ENCODE assay signal across 8 cellular contexts in genomic region chr11:75351541-75352416, GRCh38. TPM values are rescaled to one million over a fixed set of nuclear protein-coding genes. Genes with fewer than 3 reads are reported as not detected.
DNase-seq lines count a peak whose midpoint lies in the region; ATAC-seq, FAIRE-seq and TF ChIP-seq lines count a peak whose summit lies in the region.

Gene ARRB1 (minus strand): TSS chr11:75351661. CDS start chr11:75351607, 54 bp downstream.

- no peaks in the 10 kb centered on the region for H3K36me3 ChIP-seq in right lobe of liver

- peak in 2 of 4 donors; percentile 14 to 21 for TF ChIP-seq CTCF in right lobe of liver (IDR thresholded peaks at IDR 0.05)

- peak within 1 kb of the TSS; percentile 65 to 82 (median 75) for H3K4me3 ChIP-seq in right lobe of liver

- DNase-seq in ELF-1 (ENCODE audit: low read depth, low spot score): peak; percentile 82
- peak; percentile 31 for DNase-seq in M059J (ENCODE audit: low read depth)
- DNase-seq in activated CD4-positive, alpha-beta T cell treated with anti-CD3 and anti-CD28 coated beads for 4 hours: peak; percentile 39 to 56
- peak; percentile 68 for DNase-seq in dermis blood vessel endothelial cell
- DNase-seq in right lobe of liver: peak; percentile 69 to 83 (median 80)
- DNase-seq in stimulated activated CD4-positive, alpha-beta T cell treated with anti-CD3 and anti-CD28 coated beads, Interleukin-4, amount 100 ng/mL, for 1 hour: peak; percentile 58
- DNase-seq in GM19239 (ENCODE audit: insufficient read length, low spot score): no peak

- H3K27ac ChIP-seq in right lobe of liver: peak within 1 kb of the TSS; percentile 81 to 92 (median 89)

- H3K27me3 ChIP-seq in right lobe of liver: no peaks in the 10 kb centered on the region

- WGBS in right lobe of liver (ENCODE audit: insufficient coverage, low coverage, low lambda C conversion rate, missing lambda C conversion rate): 4% methylated on average over 16 of the region's 95 CpGs

- H3K4me1 ChIP-seq in right lobe of liver: peaks cover 2 to 44% (median 10%) of the 10 kb centered on the region in 4 donors

- no peaks in the 10 kb centered on the region for H3K9me3 ChIP-seq in right lobe of liver

- ATAC-seq in right lobe of liver (peak; percentile 51 to 73 (median 67)), GM18858 (IDR thresholded peaks at IDR 0.05; ENCODE audit: unreplicated experiment) (no peak)

- intact Hi-C loops in right lobe of liver (cut with DNase I): no loop called here

- TF ChIP-seq POLR2A in right lobe of liver (IDR thresholded peaks at IDR 0.05): no peak

- no peak for FAIRE-seq in GM19239 (lab: Jason Lieb, UNC)

RNA-seq across cellular contexts. Expression of gene ARRB1, which starts in this region (rescaled TPM):
- 5.8 and 9.1 TPM in 2 replicates for total RNA-seq in M059J (2014; rRNA removed; shearing (Covaris generic))
- total RNA-seq in dermis blood vessel endothelial cell (223 and 280 TPM in 2 replicates), right lobe of liver (10 to 100 TPM in 5 of 6 experiments, 1 to 10 TPM in 1; 8.6 to 26.4 (median 24.5) TPM)
